15 cellular contexts compared by ENCODE assay signal in the genomic region with DNA sequence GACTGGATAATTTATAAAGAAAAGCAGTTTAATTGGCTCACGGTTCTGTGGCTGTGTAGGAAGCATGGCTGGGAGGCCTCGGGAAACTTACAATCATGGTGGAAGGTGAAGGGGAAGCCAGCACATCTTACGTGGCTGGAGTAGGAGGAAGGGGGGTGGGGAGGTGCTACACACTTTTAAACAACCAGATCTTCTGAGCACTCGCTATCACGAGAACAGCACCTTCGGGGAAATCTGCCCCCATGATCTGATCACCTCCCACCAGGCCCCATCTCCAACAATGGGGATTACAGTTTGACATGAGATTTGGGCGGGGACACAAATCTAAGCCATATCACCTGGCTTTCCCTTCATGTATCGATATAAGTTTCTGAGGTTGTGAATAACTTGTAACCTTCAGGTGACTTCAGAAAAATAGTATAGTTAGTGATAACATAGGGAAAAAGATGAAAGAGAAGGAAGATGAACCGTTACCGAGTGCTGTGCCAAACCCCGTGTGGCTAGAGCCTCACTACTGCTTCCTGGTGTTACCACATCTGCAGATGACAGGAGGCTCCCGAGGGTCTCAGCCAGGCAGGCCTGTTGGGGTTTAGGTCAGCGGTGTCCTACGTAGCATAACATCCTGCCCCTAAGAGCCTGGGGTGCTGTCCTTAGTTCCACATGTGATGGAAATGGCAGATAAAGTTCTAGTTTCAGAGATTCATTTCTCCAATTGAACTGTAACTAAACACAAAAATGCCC.
DNase-seq lines count a peak whose midpoint lies in the region; ATAC-seq and TF ChIP-seq lines count a peak whose summit lies in the region.
"Had no signal": no experiment of that assay in that cellular context is flagged by ENCODE, and none has a peak within 500 bp of the region (broad histone marks: within the 10 kb centered on the region; RNA-seq: fewer than 3 reads in every experiment).

No MANE protein-coding gene starts in this region.

- no peaks in the 10 kb centered on the region for H3K4me1 ChIP-seq in prostate gland (replicated peaks)

- H3K4me1 Mint-ChIP-seq in activated naive CD4-positive, alpha-beta T cell treated with anti-CD3 and anti-CD28 coated beads for 36 hours (ENCODE audit: low read depth) = peaks cover 29% of the 10 kb centered on the region
- H3K4me1 Mint-ChIP-seq in stimulated activated effector memory CD8-positive, alpha-beta T cell treated with anti-CD3 and anti-CD28 coated beads, Interleukin-12 subunit alpha, Interleukin-12 subunit beta, amount 100 ng/mL, for 72 hours = peaks cover 38% of the 10 kb centered on the region

- peaks cover 22% of the 10 kb centered on the region for H3K36me3 Mint-ChIP-seq in activated naive CD4-positive, alpha-beta T cell treated with anti-CD3 and anti-CD28 coated beads for 36 hours (ENCODE audit: low read depth)
- peaks cover 75% of the 10 kb centered on the region for H3K36me3 Mint-ChIP-seq in stimulated activated effector memory CD8-positive, alpha-beta T cell treated with anti-CD3 and anti-CD28 coated beads, Interleukin-12 subunit alpha, Interleukin-12 subunit beta, amount 100 ng/mL, for 72 hours

- CTCF ChIA-PET in activated naive CD4-positive, alpha-beta T cell treated with anti-CD3 and anti-CD28 coated beads for 36 hours (lab: Charles Lee) = no interaction called here

- ATAC-seq in stimulated activated effector memory CD8-positive, alpha-beta T cell treated with anti-CD3 and anti-CD28 coated beads, Interleukin-12 subunit alpha, Interleukin-12 subunit beta, amount 100 ng/mL, for 72 hours = no peak
- ATAC-seq in HG03469 (IDR thresholded peaks at IDR 0.05; ENCODE audit: unreplicated experiment) = no peak
- ATAC-seq: left colon had no signal

- no peaks in the 10 kb centered on the region for H3K27me3 Mint-ChIP-seq in activated naive CD4-positive, alpha-beta T cell treated with anti-CD3 and anti-CD28 coated beads for 36 hours (ENCODE audit: low read depth)

- TF ChIP-seq POLR2A in NB4 (IDR thresholded peaks at IDR 0.05; ENCODE audit: extremely low read depth, insufficient read length) = no peak
- no peak for TF ChIP-seq POLR2A in prostate gland (IDR thresholded peaks at IDR 0.05)

- no peaks in the 10 kb centered on the region for H3K27me3 ChIP-seq in prostate gland (replicated peaks; ENCODE audit: insufficient read depth)

- H3K27ac Mint-ChIP-seq in activated naive CD4-positive, alpha-beta T cell treated with anti-CD3 and anti-CD28 coated beads for 36 hours = peak overlapping the region; percentile 11
- H3K27ac Mint-ChIP-seq in stimulated activated effector memory CD8-positive, alpha-beta T cell treated with anti-CD3 and anti-CD28 coated beads, Interleukin-12 subunit alpha, Interleukin-12 subunit beta, amount 100 ng/mL, for 72 hours = peak overlapping the region; percentile 81

- no peaks in the 10 kb centered on the region for H3K9me3 ChIP-seq in prostate gland

- TF ChIP-seq CTCF in NB4 (IDR thresholded peaks at IDR 0.05; ENCODE audit: low read depth, low read length) (no peak), fibroblast of villous mesenchyme (IDR thresholded peaks at IDR 0.05; ENCODE audit: insufficient read depth, low read depth, low read length) (no peak), prostate gland (IDR thresholded peaks at IDR 0.05) (no peak)

- H3K9me3 Mint-ChIP-seq in activated naive CD4-positive, alpha-beta T cell treated with anti-CD3 and anti-CD28 coated beads for 36 hours = no peaks in the 10 kb centered on the region
- no peaks in the 10 kb centered on the region for H3K9me3 Mint-ChIP-seq in stimulated activated effector memory CD8-positive, alpha-beta T cell treated with anti-CD3 and anti-CD28 coated beads, Interleukin-12 subunit alpha, Interleukin-12 subunit beta, amount 100 ng/mL, for 72 hours

- H3K4me3 ChIP-seq in NB4 (ENCODE audit: low read depth, low read length) (no peak overlapping the region), fibroblast of villous mesenchyme (ENCODE audit: low read depth, low read length) (no peak overlapping the region), prostate gland (no peak overlapping the region)

- intact Hi-C loops in activated naive CD4-positive, alpha-beta T cell treated with anti-CD3 and anti-CD28 coated beads for 36 hours (cut with micrococcal nuclease) = no loop called here
- intact Hi-C loops in prostate gland (cut with DNase I) = no loop called here

- H3K4me3 Mint-ChIP-seq in activated naive CD4-positive, alpha-beta T cell treated with anti-CD3 and anti-CD28 coated beads for 36 hours = no peak overlapping the region
- no peak overlapping the region for H3K4me3 Mint-ChIP-seq in stimulated activated effector memory CD8-positive, alpha-beta T cell treated with anti-CD3 and anti-CD28 coated beads, Interleukin-12 subunit alpha, Interleukin-12 subunit beta, amount 100 ng/mL, for 72 hours

- no peaks in the 10 kb centered on the region for H3K36me3 ChIP-seq in prostate gland

- no peak for DNase-seq in activated naive CD4-positive, alpha-beta T cell treated with anti-CD3 and anti-CD28 coated beads for 36 hours
- no peak for DNase-seq in activated naive CD4-positive, alpha-beta T cell treated with Interleukin-2 at 50 U/mL for 16 hours
- DNase-seq in NB4 (ENCODE audit: low read depth) (peak; percentile 33), fibroblast of villous mesenchyme (ENCODE audit: low read depth) (peak; percentile 20), DMS 273 (lab: John Stamatoyannopoulos, UW; ENCODE audit: unreplicated experiment) (no peak), prostate gland (ENCODE audit: low spot score) (no peak)
- DNase-seq in stimulated activated effector memory CD8-positive, alpha-beta T cell treated with anti-CD3 and anti-CD28 coated beads, Interleukin-12 subunit alpha, Interleukin-12 subunit beta, amount 100 ng/mL, for 72 hours (ENCODE audit: low spot score in 2 of 2) = no peak
- DNase-seq: activated CD4-positive, alpha-beta T cell treated with anti-CD3 and anti-CD28 coated beads, Interleukin-2, amount 50 U/mL, for 1 hour; activated gamma-delta T cell treated with Interleukin-2 at 50 U/mL for 16 hours; effector CD8-positive, alpha-beta T cell; left colon; NCI-H2227 treated with DMSO at 0.1 percent for 48 hours; RPMI8226 had no signal

- 81% methylated on average over 14 of the region's 14 CpGs for WGBS in prostate gland

- H3K27ac ChIP-seq in prostate gland = no peak overlapping the region
- H3K27ac ChIP-seq: KMS-11 had no signal

Comparison
In these comparisons a context has a peak if more than half of its experiments do, and no peak if none do; other contexts are left out.
1. DNase-seq: peak in NB4 (single experiment) and fibroblast of villous mesenchyme (single experiment); none in activated naive CD4-positive, alpha-beta T cell treated with anti-CD3 and anti-CD28 coated beads for 36 hours (single experiment), activated naive CD4-positive, alpha-beta T cell treated with Interleukin-2 at 50 U/mL for 16 hours (single experiment), stimulated activated effector memory CD8-positive, alpha-beta T cell treated with anti-CD3 and anti-CD28 coated beads, Interleukin-12 subunit alpha, Interleukin-12 subunit beta, amount 100 ng/mL, for 72 hours (0 of 2), DMS 273 (single experiment) and prostate gland (single experiment).